Comparison of ENCODE assay signal across 29 cellular contexts in genomic region chr10:43968961-43969360, GRCh38.
"Had no signal": no experiment of that assay in that cellular context is flagged by ENCODE, and none has a peak within 500 bp of the region (broad histone marks: within the 10 kb centered on the region; RNA-seq: fewer than 3 reads in every experiment).

No MANE protein-coding gene starts in this region.

- FAIRE-seq: astrocyte, bronchial epithelial cell, colon, endometrium, endothelial cell of umbilical vein, frontal cortex had no signal

- H3K27me3 ChIP-seq: brain microvascular endothelial cell had no signal

- H3K4me1 Mint-ChIP-seq: activated T-helper 17 cell treated with anti-CD3 and anti-CD28 coated beads, Interleukin-2, amount 50 U/mL, for 72 hours had no signal

- H3K9me3 Mint-ChIP-seq: activated B cell treated with CpG ODN at 0.5 μM for 24 hours; activated CD8-positive, alpha-beta T cell treated with anti-CD3 and anti-CD28 coated beads for 36 hours; activated T-cell treated with anti-CD3 and anti-CD28 coated beads, Interleukin-2, amount 50 U/mL, for 4 hours; activated T-helper 17 cell treated with anti-CD3 and anti-CD28 coated beads, Interleukin-2, amount 50 U/mL, for 72 hours; T-helper 2 cell treated with Interferon-gamma antibody and Interleukin-4, amounts not matched to agents 5 μg/mL and 100 μg/mL, for 36 hours had no signal

- H3K27me3 Mint-ChIP-seq: activated T-helper 17 cell treated with anti-CD3 and anti-CD28 coated beads, Interleukin-2, amount 50 U/mL, for 72 hours had no signal

- ATAC-seq: activated CD8-positive, alpha-beta T cell treated with anti-CD3 and anti-CD28 coated beads for 36 hours; activated T-cell treated with anti-CD3 and anti-CD28 coated beads, Interleukin-2, amount 50 U/mL, for 4 hours; activated T-helper 17 cell treated with anti-CD3 and anti-CD28 coated beads, Interleukin-2, amount 50 U/mL, for 72 hours; T-helper 17 cell had no signal

- DNase-seq: activated B cell treated with CpG ODN at 0.5 μM for 24 hours; activated CD4-positive, alpha-beta T cell treated with anti-CD3 and anti-CD28 coated beads for 48 hours; activated CD4-positive, alpha-beta T cell treated with anti-CD3 and anti-CD28 coated beads, Interleukin-2, amount 50 U/mL, for 1 hour; activated CD4-positive, alpha-beta T cell treated with anti-CD3 and anti-CD28 coated beads, Interleukin-2, amount 50 U/mL, for 48 hours; activated CD8-positive, alpha-beta T cell treated with anti-CD3 and anti-CD28 coated beads for 36 hours; activated effector memory CD4-positive, alpha-beta T cell treated with Interleukin-2 at 50 U/mL for 16 hours; activated gamma-delta T cell treated with Interleukin-2 at 50 U/mL for 16 hours; activated naive CD4-positive, alpha-beta T cell treated with anti-CD3 and anti-CD28 coated beads, Interleukin-2, amount 50 U/mL, for 16 hours; activated naive CD4-positive, alpha-beta T cell treated with Interleukin-2 at 50 U/mL for 16 hours; activated T-cell treated with anti-CD3 and anti-CD28 coated beads, Interleukin-2, amount 50 U/mL, for 4 hours; amniotic stem cell; anterior cingulate cortex; brain microvascular endothelial cell; effector CD8-positive, alpha-beta T cell; foreskin fibroblast; T-helper 1 cell; T-helper 17 cell; T1000; WERI-Rb-1 had no signal

- H3K36me3 Mint-ChIP-seq: activated naive CD8-positive, alpha-beta T cell had no signal

- H3K27ac Mint-ChIP-seq: activated B cell treated with CpG ODN at 0.5 μM for 24 hours; activated CD8-positive, alpha-beta T cell treated with anti-CD3 and anti-CD28 coated beads for 36 hours; activated naive CD8-positive, alpha-beta T cell; activated T-helper 17 cell treated with anti-CD3 and anti-CD28 coated beads, Interleukin-2, amount 50 U/mL, for 72 hours; T-helper 17 cell; T-helper 2 cell treated with Interferon-gamma antibody and Interleukin-4, amounts not matched to agents 5 μg/mL and 100 μg/mL, for 36 hours had no signal

- H3K36me3 ChIP-seq: brain microvascular endothelial cell, WERI-Rb-1 had no signal

- H3K4me3 Mint-ChIP-seq: activated B cell treated with CpG ODN at 0.5 μM for 24 hours; activated CD8-positive, alpha-beta T cell treated with anti-CD3 and anti-CD28 coated beads for 36 hours; activated naive CD8-positive, alpha-beta T cell; activated T-cell treated with anti-CD3 and anti-CD28 coated beads, Interleukin-2, amount 50 U/mL, for 4 hours; activated T-helper 17 cell treated with anti-CD3 and anti-CD28 coated beads, Interleukin-2, amount 50 U/mL, for 72 hours; T-helper 17 cell; T-helper 2 cell treated with Interferon-gamma antibody and Interleukin-4, amounts not matched to agents 5 μg/mL and 100 μg/mL, for 36 hours had no signal

- H3K27ac ChIP-seq: brain microvascular endothelial cell, epithelial cell of prostate, WERI-Rb-1 had no signal
